2 cellular contexts compared by ENCODE assay signal in the genomic region with DNA sequence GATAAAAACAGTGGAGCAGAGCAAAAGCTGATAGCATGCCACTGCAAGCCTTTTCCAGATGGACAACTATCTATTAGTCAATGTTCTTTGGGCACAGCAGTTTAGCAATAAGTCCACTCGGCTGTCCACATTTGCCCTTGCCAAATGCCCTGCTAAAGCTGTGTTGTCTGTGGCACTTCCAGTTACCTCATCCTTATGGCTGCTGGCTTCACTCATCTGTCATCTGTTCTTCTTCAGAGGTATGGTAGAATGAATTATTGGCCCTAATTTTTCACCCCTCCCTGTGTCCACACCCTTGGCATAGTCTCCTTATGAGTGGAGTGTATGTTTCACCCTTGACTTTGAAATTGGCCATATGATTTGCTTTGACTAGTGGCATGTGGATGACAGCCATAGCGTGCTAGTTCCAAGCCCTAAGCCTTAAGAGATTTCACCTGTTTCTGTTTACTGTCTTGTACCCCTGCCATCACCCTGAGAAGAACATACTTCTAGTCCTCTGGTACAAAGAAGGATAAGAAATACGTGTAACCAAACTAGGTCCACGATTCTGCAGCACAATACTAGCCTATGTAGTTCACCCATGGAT.
TF ChIP-seq lines count a peak whose summit lies in the region.

No MANE protein-coding gene starts in this region.

TF ChIP-seq in SK-N-SH treated with all-trans-retinoic acid at 6 μM for 48 hours, 23 proteins besides CTCF, POLR2A, EP300 and RAD21 (continued from another document):
- TF ChIP-seq PATZ1 (CRISPR knock-in tag; IDR thresholded peaks at IDR 0.05; ENCODE audit: borderline replicate concordance) (no peak), ZC3H10 (CRISPR knock-in tag; IDR thresholded peaks at IDR 0.05) (no peak), TSHZ2 (CRISPR knock-in tag; IDR thresholded peaks at IDR 0.05) (no peak), ESRRG (CRISPR knock-in tag; IDR thresholded peaks at IDR 0.05) (no peak), GLIS3 (CRISPR knock-in tag; IDR thresholded peaks at IDR 0.05) (no peak), CREB5 (CRISPR knock-in tag; IDR thresholded peaks at IDR 0.05; ENCODE audit: low read depth) (no peak), ZNF70 (CRISPR knock-in tag; IDR thresholded peaks at IDR 0.05) (no peak), SNAI2 (CRISPR knock-in tag; IDR thresholded peaks at IDR 0.05) (no peak), CSRNP3 (CRISPR knock-in tag; IDR thresholded peaks at IDR 0.05) (no peak), POU6F1 (CRISPR knock-in tag; IDR thresholded peaks at IDR 0.05; ENCODE audit: borderline replicate concordance, low read depth) (no peak), ZFP30 (CRISPR knock-in tag; IDR thresholded peaks at IDR 0.05) (no peak), BACH2 (CRISPR knock-in tag; IDR thresholded peaks at IDR 0.05; ENCODE audit: borderline replicate concordance) (no peak)

TF ChIP-seq in SK-N-SH, 30 proteins besides CTCF, POLR2A, EP300 and RAD21 (continued from another document):
- TF ChIP-seq REST (IDR thresholded peaks at IDR 0.05; ENCODE audit: low read depth, low read length) (no peak), MXI1 (IDR thresholded peaks at IDR 0.05; ENCODE audit: low read depth, low read length) (no peak), RFX5 (IDR thresholded peaks at IDR 0.05; ENCODE audit: low read length) (no peak), FOXJ3 (CRISPR knock-in tag; IDR thresholded peaks at IDR 0.05) (no peak), ZBTB33 (IDR thresholded peaks at IDR 0.05; ENCODE audit: borderline replicate concordance, low read depth) (no peak), MAX (IDR thresholded peaks at IDR 0.05; ENCODE audit: low read depth) (no peak), USF2 (IDR thresholded peaks at IDR 0.05; ENCODE audit: borderline replicate concordance, low read depth, low read length) (no peak), FOXM1 (IDR thresholded peaks at IDR 0.05; ENCODE audit: low read depth) (no peak)
TF ChIP-seq in SK-N-SH: peak in this region for 0.
